17 cellular contexts compared by ENCODE assay signal in genomic region chr3:126897943-126898342, GRCh38.
DNase-seq lines count a peak whose midpoint lies in the region; ATAC-seq and TF ChIP-seq lines count a peak whose summit lies in the region.
"Had no signal": no experiment of that assay in that cellular context is flagged by ENCODE, and none has a peak within 500 bp of the region (broad histone marks: within the 10 kb centered on the region; RNA-seq: fewer than 3 reads in every experiment).

No MANE protein-coding gene starts in this region.

- DNase-seq in endodermal cell (peak; percentile 26), mesenchymal stem cell (no peak), osteoblast (ENCODE audit: insufficient read length, low spot score, missing footprints) (peak; percentile 25), tibial artery (peak; percentile 5 to 24), uterus (no peak), retina (no peak)
- DNase-seq in activated CD4-positive, alpha-beta T cell treated with anti-CD3 and anti-CD28 coated beads for 36 hours: no peak
- DNase-seq: C1 segment of cervical spinal cord; Calu3; CD4-positive, alpha-beta memory T cell; COR-L47; DMS53; DMS79 treated with DMSO at 0.1 percent for 48 hours; GF-D8; GM23248; H9 had no signal

- H2BK12ac ChIP-seq in mesenchymal stem cell (ENCODE audit: low read length in 2 of 2): no peak overlapping the region

- TF ChIP-seq CTCF in endodermal cell (conservative IDR thresholded peaks at IDR 0.05): no peak
- TF ChIP-seq CTCF in osteoblast (IDR thresholded peaks at IDR 0.05; ENCODE audit: extremely low read depth, low read depth, low read length): no peak
- TF ChIP-seq CTCF in tibial artery (IDR thresholded peaks at IDR 0.05): no peak
- no peak for TF ChIP-seq CTCF in uterus (IDR thresholded peaks at IDR 0.05)

- H3K9me3 ChIP-seq in endodermal cell (ENCODE audit: control insufficient read depth, low read length): no peaks in the 10 kb centered on the region
- H3K9me3 ChIP-seq in mesenchymal stem cell (ENCODE audit: control insufficient read depth, low read length): no peaks in the 10 kb centered on the region
- H3K9me3 ChIP-seq in osteoblast (ENCODE audit: low read depth, low read length): no peaks in the 10 kb centered on the region
- no peaks in the 10 kb centered on the region for H3K9me3 ChIP-seq in tibial artery
- H3K9me3 ChIP-seq in uterus: no peaks in the 10 kb centered on the region

- H3K36me3 ChIP-seq in endodermal cell (ENCODE audit: control insufficient read depth, insufficient read depth, low read length) (no peaks in the 10 kb centered on the region), mesenchymal stem cell (ENCODE audit: control insufficient read depth in 1 of 2, insufficient read depth in 2 of 2, low read depth in 1 of 2, low read length in 2 of 2) (peaks cover 0 to 2% of the 10 kb centered on the region in 2 experiments), osteoblast (ENCODE audit: insufficient read depth, low read length) (no peaks in the 10 kb centered on the region), tibial artery (no peaks in the 10 kb centered on the region), uterus (no peaks in the 10 kb centered on the region)

- H3K23ac ChIP-seq in mesenchymal stem cell (ENCODE audit: low read length in 2 of 2): no peak overlapping the region

- H2AK5ac ChIP-seq in mesenchymal stem cell (ENCODE audit: low read length, severe bottlenecking): no peak overlapping the region

- H3K79me2 ChIP-seq in osteoblast (ENCODE audit: insufficient read depth, low read length): no peaks in the 10 kb centered on the region

- H2BK120ac ChIP-seq in mesenchymal stem cell (ENCODE audit: low read depth, low read length): no peak overlapping the region

- TF ChIP-seq POLR2A in uterus (IDR thresholded peaks at IDR 0.05): no peak

- H3K36me3 Mint-ChIP-seq in endodermal cell (ENCODE audit: low read depth): peaks cover 2% of the 10 kb centered on the region
- H3K36me3 Mint-ChIP-seq in activated CD4-positive, alpha-beta T cell treated with anti-CD3 and anti-CD28 coated beads for 36 hours (ENCODE audit: low read depth): peaks cover 3% of the 10 kb centered on the region

- no peak overlapping the region for H2BK5ac ChIP-seq in mesenchymal stem cell (ENCODE audit: low read depth, low read length, poor library complexity, severe bottlenecking)

- H3K27ac ChIP-seq in endodermal cell (ENCODE audit: low read depth, low read length) (no peak overlapping the region), mesenchymal stem cell (ENCODE audit: low read length, poor library complexity, severe bottlenecking) (no peak overlapping the region), osteoblast (ENCODE audit: low read depth, low read length) (no peak overlapping the region), tibial artery (no peak overlapping the region), uterus (no peak overlapping the region)
- H3K27ac ChIP-seq: GM23248 had no signal

- no peak overlapping the region for H3K4me3 ChIP-seq in endodermal cell (ENCODE audit: low read length)
- no peak overlapping the region for H3K4me3 ChIP-seq in mesenchymal stem cell (ENCODE audit: insufficient read depth in 1 of 2, low read depth in 1 of 2, low read length in 2 of 2)
- no peak overlapping the region for H3K4me3 ChIP-seq in osteoblast (ENCODE audit: insufficient read depth, low read length)
- no peak overlapping the region for H3K4me3 ChIP-seq in tibial artery
- H3K4me3 ChIP-seq in uterus: no peak overlapping the region
- H3K4me3 ChIP-seq: GM23248 had no signal

- no peak overlapping the region for H4K8ac ChIP-seq in mesenchymal stem cell (ENCODE audit: low read length)

- H3K4me1 ChIP-seq in endodermal cell (ENCODE audit: control insufficient read depth, insufficient read depth, low read length) (no peaks in the 10 kb centered on the region), mesenchymal stem cell (ENCODE audit: control insufficient read depth, insufficient read depth, low read depth, low read length) (no peaks in the 10 kb centered on the region), osteoblast (ENCODE audit: insufficient read depth, low read length) (peaks cover 18% of the 10 kb centered on the region), tibial artery (peaks cover 0 to 22% (median 11%) of the 10 kb centered on the region in 4 donors), uterus (no peaks in the 10 kb centered on the region)

- no peak overlapping the region for H2AFZ ChIP-seq in mesenchymal stem cell (ENCODE audit: low read depth, low read length)
- no peak overlapping the region for H2AFZ ChIP-seq in osteoblast (ENCODE audit: low read length)
- H2AFZ ChIP-seq: GM23248 had no signal

- no peak overlapping the region for H3K9ac ChIP-seq in endodermal cell (ENCODE audit: extremely low read depth, low read length, poor library complexity, severe bottlenecking)
- no peak overlapping the region for H3K9ac ChIP-seq in mesenchymal stem cell (ENCODE audit: low read length)
- H3K9ac ChIP-seq: GM23248 had no signal

- no peak overlapping the region for H4K91ac ChIP-seq in mesenchymal stem cell (ENCODE audit: low read length)

- H4K20me1 ChIP-seq in osteoblast (ENCODE audit: insufficient read depth, low read length): no peaks in the 10 kb centered on the region

- intact Hi-C loops in tibial artery (cut with DNase I; ENCODE audit: low total_unique reads) (no loop called here), uterus (cut with DNase I; ENCODE audit: low total_unique reads) (no loop called here)
- intact Hi-C loops in activated CD4-positive, alpha-beta T cell treated with anti-CD3 and anti-CD28 coated beads for 36 hours (cut with DNase I, micrococcal nuclease): no loop called here

- H3K27me3 Mint-ChIP-seq in endodermal cell (ENCODE audit: insufficient read depth): no peaks in the 10 kb centered on the region
- H3K27me3 Mint-ChIP-seq in activated CD4-positive, alpha-beta T cell treated with anti-CD3 and anti-CD28 coated beads for 36 hours: no peaks in the 10 kb centered on the region
- H3K27me3 Mint-ChIP-seq: CD4-positive, alpha-beta memory T cell had no signal

- H3K4me1 Mint-ChIP-seq in endodermal cell: peaks cover 10% of the 10 kb centered on the region
- H3K4me1 Mint-ChIP-seq in activated CD4-positive, alpha-beta T cell treated with anti-CD3 and anti-CD28 coated beads for 36 hours: no peaks in the 10 kb centered on the region

- CTCF ChIA-PET in activated CD4-positive, alpha-beta T cell treated with anti-CD3 and anti-CD28 coated beads for 36 hours (lab: Charles Lee): no interaction called here

- POLR2A ChIA-PET in activated CD4-positive, alpha-beta T cell treated with anti-CD3 and anti-CD28 coated beads for 36 hours (lab: Charles Lee): no interaction called here

- no peaks in the 10 kb centered on the region for H3K9me3 Mint-ChIP-seq in endodermal cell
- no peaks in the 10 kb centered on the region for H3K9me3 Mint-ChIP-seq in activated CD4-positive, alpha-beta T cell treated with anti-CD3 and anti-CD28 coated beads for 36 hours (ENCODE audit: low read depth)
- H3K9me3 Mint-ChIP-seq: CD4-positive, alpha-beta memory T cell; H9 had no signal

- H3K14ac ChIP-seq in mesenchymal stem cell (ENCODE audit: low read length in 2 of 2): no peak overlapping the region

- 96 to 98% methylated on average over 5 to 7 of the region's 7 CpGs for WGBS in endodermal cell (ENCODE audit: insufficient coverage in 1 of 2, insufficient read length in 1 of 2), 2 experiments
- 95% methylated on average over 7 of the region's 7 CpGs for WGBS in mesenchymal stem cell

- ATAC-seq in activated CD4-positive, alpha-beta T cell treated with anti-CD3 and anti-CD28 coated beads for 36 hours: no peak
- ATAC-seq: HCT116 had no signal

- no peak overlapping the region for H3K4me3 Mint-ChIP-seq in endodermal cell
- H3K4me3 Mint-ChIP-seq in activated CD4-positive, alpha-beta T cell treated with anti-CD3 and anti-CD28 coated beads for 36 hours: no peak overlapping the region
- H3K4me3 Mint-ChIP-seq: CD4-positive, alpha-beta memory T cell; H9 had no signal

- no peak overlapping the region for H3K4me2 ChIP-seq in mesenchymal stem cell (ENCODE audit: low read length, poor library complexity, severe bottlenecking)
- no peak overlapping the region for H3K4me2 ChIP-seq in osteoblast (ENCODE audit: insufficient read depth, low read length)

- H3K27me3 ChIP-seq in endodermal cell (ENCODE audit: control insufficient read depth, insufficient read depth, low read length, poor library complexity, severe bottlenecking): no peaks in the 10 kb centered on the region
- no peaks in the 10 kb centered on the region for H3K27me3 ChIP-seq in mesenchymal stem cell (ENCODE audit: control insufficient read depth in 1 of 2, insufficient read depth in 1 of 2, low read length in 2 of 2)
- no peaks in the 10 kb centered on the region for H3K27me3 ChIP-seq in osteoblast (ENCODE audit: insufficient read depth, low read length)
- no peaks in the 10 kb centered on the region for H3K27me3 ChIP-seq in tibial artery
- H3K27me3 ChIP-seq in uterus: no peaks in the 10 kb centered on the region

- H3K79me1 ChIP-seq in mesenchymal stem cell (replicated peaks; ENCODE audit: low read length, poor library complexity, severe bottlenecking): peaks cover 1% of the 10 kb centered on the region

- H2BK15ac ChIP-seq in mesenchymal stem cell (ENCODE audit: low read depth, poor library complexity, severe bottlenecking): peak overlapping the region; percentile 8

- H3K27ac Mint-ChIP-seq in endodermal cell: no peak overlapping the region
- no peak overlapping the region for H3K27ac Mint-ChIP-seq in activated CD4-positive, alpha-beta T cell treated with anti-CD3 and anti-CD28 coated beads for 36 hours
- H3K27ac Mint-ChIP-seq: H9 had no signal

- H3K18ac ChIP-seq in mesenchymal stem cell (ENCODE audit: low read depth in 1 of 2, low read length in 2 of 2): no peak overlapping the region

- peak overlapping the region in 1 of 2 experiments; percentile 18 for H3K4ac ChIP-seq in mesenchymal stem cell (ENCODE audit: low read depth in 1 of 2, low read length in 2 of 2)

Comparison
In these comparisons a context has a peak if more than half of its experiments do, and no peak if none do; other contexts are left out.
1. DNase-seq: peak in endodermal cell (single experiment), osteoblast (single experiment) and tibial artery (2 of 2); none in mesenchymal stem cell (single experiment), uterus (0 of 2), activated CD4-positive, alpha-beta T cell treated with anti-CD3 and anti-CD28 coated beads for 36 hours (single experiment) and retina (single experiment).